Comparison of ENCODE assay signal across 8 cellular contexts in the genomic region with DNA sequence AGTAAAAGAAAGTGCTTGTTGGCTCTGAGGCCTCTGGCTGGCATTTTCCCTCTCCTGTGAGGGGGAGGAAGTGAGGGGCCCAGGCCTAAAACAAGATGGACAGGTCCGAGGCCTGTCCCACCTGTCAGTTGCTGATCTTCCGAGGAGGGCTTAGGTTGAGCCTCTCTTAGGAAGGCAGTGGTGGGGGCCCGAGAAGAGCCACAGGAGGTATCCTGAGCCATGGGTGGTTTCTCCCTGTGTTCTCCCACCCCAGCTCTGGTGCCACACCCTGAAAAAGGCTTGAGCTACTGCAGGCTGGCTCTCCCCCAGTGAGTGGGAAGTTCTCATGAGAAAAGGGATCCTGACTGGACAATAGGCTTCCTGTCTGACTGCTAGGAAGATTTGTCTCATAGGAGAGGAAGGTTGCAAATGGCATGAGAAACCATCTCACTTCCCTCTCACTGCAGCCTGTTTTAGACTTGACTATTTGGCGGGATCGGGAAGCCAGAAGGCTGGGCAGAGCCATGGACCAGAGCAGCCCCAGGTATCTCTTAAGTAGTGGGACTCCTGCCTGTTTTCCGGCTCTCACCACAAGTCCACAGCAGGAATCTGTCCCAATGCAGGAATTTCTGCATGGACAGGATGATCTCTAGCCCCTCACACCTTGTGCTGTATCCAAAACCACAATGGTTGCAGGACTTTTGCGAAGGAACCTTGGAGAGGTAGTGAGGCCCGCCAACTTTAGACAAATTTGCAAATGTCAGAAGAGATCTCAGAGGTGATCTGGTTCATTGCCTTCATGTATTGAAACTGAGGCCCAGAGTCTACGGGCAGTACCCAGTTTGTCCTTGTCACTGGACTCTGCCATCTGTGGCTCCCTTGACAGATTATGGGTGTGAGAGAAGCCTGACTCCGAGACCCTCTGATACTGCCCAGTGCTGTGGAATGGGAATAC.
DNase-seq lines count a peak whose midpoint lies in the region; ATAC-seq and TF ChIP-seq lines count a peak whose summit lies in the region.

No MANE protein-coding gene starts in this region.

- H3K27ac Mint-ChIP-seq in activated naive CD4-positive, alpha-beta T cell treated with anti-CD3 and anti-CD28 coated beads, Interleukin-2, amount 10 ng/mL, durations not matched to agents 7 days and 5 days = peak overlapping the region; percentile 56

- H3K27me3 ChIP-seq in adrenal gland (no peaks in the 10 kb centered on the region), right lobe of liver (no peaks in the 10 kb centered on the region), uterus (no peaks in the 10 kb centered on the region)

- no peaks in the 10 kb centered on the region for H3K27me3 Mint-ChIP-seq in activated naive CD4-positive, alpha-beta T cell treated with anti-CD3 and anti-CD28 coated beads, Interleukin-2, amount 10 ng/mL, durations not matched to agents 7 days and 5 days

- intact Hi-C loops in adrenal gland (cut with DNase I) = no loop called here
- intact Hi-C loops in right lobe of liver (cut with DNase I) = no loop called here
- intact Hi-C loops in uterus (cut with DNase I; ENCODE audit: low total_unique reads) = no loop called here

- H3K4me3 ChIP-seq in adrenal gland (no peak overlapping the region), right lobe of liver (no peak overlapping the region), uterus (no peak overlapping the region)

- H3K36me3 Mint-ChIP-seq in activated naive CD4-positive, alpha-beta T cell treated with anti-CD3 and anti-CD28 coated beads, Interleukin-2, amount 10 ng/mL, durations not matched to agents 7 days and 5 days = peaks cover 29% of the 10 kb centered on the region

- peaks cover 54 to 85% of the 10 kb centered on the region in 2 donors for H3K4me1 ChIP-seq in adrenal gland (replicated peaks in 1 of 2)
- peaks cover 0 to 53% (median 15%) of the 10 kb centered on the region in 4 donors for H3K4me1 ChIP-seq in right lobe of liver
- H3K4me1 ChIP-seq in uterus = peaks cover 0 to 4% of the 10 kb centered on the region in 2 donors

- TF ChIP-seq POLR2A in adrenal gland (IDR thresholded peaks at IDR 0.05) = no peak
- no peak for TF ChIP-seq POLR2A in right lobe of liver (IDR thresholded peaks at IDR 0.05)
- TF ChIP-seq POLR2A in uterus (IDR thresholded peaks at IDR 0.05) = no peak

- ATAC-seq in right lobe of liver = peak; percentile 29 to 50 (median 40)
- no peak for ATAC-seq in HG03196 (IDR thresholded peaks at IDR 0.05; ENCODE audit: unreplicated experiment)

- in situ Hi-C loops in ACHN (cut with HindIII; ENCODE audit: low pct_ligation_motif_present, low pct_unique_long_range_greater_than_20kb, low sequenced_read_pairs) = no loop called here

- H3K36me3 ChIP-seq in adrenal gland (replicated peaks in 1 of 2) (no peaks in the 10 kb centered on the region), right lobe of liver (no peaks in the 10 kb centered on the region), uterus (no peaks in the 10 kb centered on the region)

- peaks cover 68% of the 10 kb centered on the region for H3K4me1 Mint-ChIP-seq in activated naive CD4-positive, alpha-beta T cell treated with anti-CD3 and anti-CD28 coated beads, Interleukin-2, amount 10 ng/mL, durations not matched to agents 7 days and 5 days

- CTCF ChIA-PET in activated naive CD4-positive, alpha-beta T cell treated with anti-CD3 and anti-CD28 coated beads, Interleukin-2, amount 10 ng/mL, durations not matched to agents 7 days and 5 days (lab: Charles Lee) = interaction anchor here (0.8 to 1.4 kb wide), 2 partner anchors 18 to 21 kb away, joined by 3 to 5 read pairs; no protein-coding TSS in a partner anchor

- no peaks in the 10 kb centered on the region for H3K9me3 Mint-ChIP-seq in activated naive CD4-positive, alpha-beta T cell treated with anti-CD3 and anti-CD28 coated beads, Interleukin-2, amount 10 ng/mL, durations not matched to agents 7 days and 5 days

- DNase-seq in activated naive CD4-positive, alpha-beta T cell treated with anti-CD3 and anti-CD28 coated beads, Interleukin-2, amount 10 ng/mL, durations not matched to agents 7 days and 5 days = no peak
- no peak for DNase-seq in activated naive CD4-positive, alpha-beta T cell (lab: John Stamatoyannopoulos, UW)
- DNase-seq in adrenal gland = peak in 1 of 7 donors; percentile 58
- DNase-seq in right lobe of liver = no peak
- no peak for DNase-seq in uterus
- DNase-seq in ACHN = no peak
- no peak for DNase-seq in NCI-H1092 treated with DMSO at 0.1 percent for 48 hours (lab: John Stamatoyannopoulos, UW)

- H3K27ac ChIP-seq in adrenal gland = peak overlapping the region; percentile 40 to 91 (median 72)
- H3K27ac ChIP-seq in right lobe of liver = peak overlapping the region in 2 of 3 donors; percentile 25 to 33
- peak overlapping the region; percentile 15 to 54 for H3K27ac ChIP-seq in uterus

- H3K9me3 ChIP-seq in adrenal gland (replicated peaks in 1 of 3) (no peaks in the 10 kb centered on the region), right lobe of liver (no peaks in the 10 kb centered on the region), uterus (no peaks in the 10 kb centered on the region)

- WGBS in adrenal gland, 4 donors = 65 to 81% (median 73%) methylated on average over 7 to 10 of the region's 10 CpGs
- WGBS in right lobe of liver (ENCODE audit: insufficient coverage, low coverage, low lambda C conversion rate, missing lambda C conversion rate) = 58% methylated on average over 3 of the region's 10 CpGs

- no peak for TF ChIP-seq CTCF in adrenal gland (IDR thresholded peaks at IDR 0.05)
- no peak for TF ChIP-seq CTCF in right lobe of liver (IDR thresholded peaks at IDR 0.05)
- no peak for TF ChIP-seq CTCF in uterus (IDR thresholded peaks at IDR 0.05)

- H3K4me3 Mint-ChIP-seq in activated naive CD4-positive, alpha-beta T cell treated with anti-CD3 and anti-CD28 coated beads, Interleukin-2, amount 10 ng/mL, durations not matched to agents 7 days and 5 days = no peak overlapping the region
